ENCODE assay signal across 9 cellular contexts in genomic region chr1:244214009-244214967, GRCh38.
DNase-seq lines count a peak whose midpoint lies in the region; ATAC-seq, FAIRE-seq and TF ChIP-seq lines count a peak whose summit lies in the region.
"Had no signal": no experiment of that assay in that cellular context is flagged by ENCODE, and none has a peak within 500 bp of the region (broad histone marks: within the 10 kb centered on the region; RNA-seq: fewer than 3 reads in every experiment).

No MANE protein-coding gene starts in this region.

- H3K9me3 Mint-ChIP-seq in nephron: no peaks in the 10 kb centered on the region
- H3K9me3 Mint-ChIP-seq: activated naive CD8-positive, alpha-beta T cell treated with anti-CD3 and anti-CD28 coated beads, Interleukin-2, amount 10 ng/mL, durations not matched to agents 7 days and 5 days had no signal

- H3K36me3 Mint-ChIP-seq in nephron (ENCODE audit: low read depth): no peaks in the 10 kb centered on the region
- H3K36me3 Mint-ChIP-seq in T-helper 17 cell (ENCODE audit: low read depth): no peaks in the 10 kb centered on the region
- H3K36me3 Mint-ChIP-seq: activated naive CD8-positive, alpha-beta T cell treated with anti-CD3 and anti-CD28 coated beads, Interleukin-2, amount 10 ng/mL, durations not matched to agents 7 days and 5 days had no signal

- H3K27me3 Mint-ChIP-seq in nephron (ENCODE audit: low read depth) (peaks cover 5% of the 10 kb centered on the region), T-helper 17 cell (peaks cover 38% of the 10 kb centered on the region)

- H3K9ac ChIP-seq in NT2/D1 (ENCODE audit: insufficient read length, low read depth) (no peak overlapping the region), kidney (ENCODE audit: low read length in 2 of 2) (no peak overlapping the region)

- peaks cover 46% of the 10 kb centered on the region for H3K4me1 Mint-ChIP-seq in nephron
- H3K4me1 Mint-ChIP-seq in T-helper 17 cell: peaks cover 3% of the 10 kb centered on the region
- H3K4me1 Mint-ChIP-seq: activated naive CD8-positive, alpha-beta T cell treated with anti-CD3 and anti-CD28 coated beads, Interleukin-2, amount 10 ng/mL, durations not matched to agents 7 days and 5 days had no signal

- H3K27ac Mint-ChIP-seq in nephron: peak overlapping the region; percentile 95 to 98 (median 97)
- H3K27ac Mint-ChIP-seq in T-helper 17 cell: no peak overlapping the region
- H3K27ac Mint-ChIP-seq: activated naive CD8-positive, alpha-beta T cell treated with anti-CD3 and anti-CD28 coated beads, Interleukin-2, amount 10 ng/mL, durations not matched to agents 7 days and 5 days had no signal

- H3K4me1 ChIP-seq in NT2/D1 (ENCODE audit: insufficient read depth, insufficient read length) (peaks cover 3% of the 10 kb centered on the region), kidney (ENCODE audit: control insufficient read depth in 1 of 2, insufficient read depth in 1 of 2, low read depth in 1 of 2, low read length in 2 of 2) (peaks cover 0 to 8% of the 10 kb centered on the region in 2 donors)

- DNase-seq in DMS53 (lab: John Stamatoyannopoulos, UW): peak; percentile 72
- peak; percentile 90 for DNase-seq in NT2/D1 (ENCODE audit: low read depth, low spot score)
- no peak for DNase-seq in T-helper 17 cell
- no peak for DNase-seq in kidney
- DNase-seq: activated naive CD8-positive, alpha-beta T cell treated with anti-CD3 and anti-CD28 coated beads, Interleukin-2, amount 10 ng/mL, durations not matched to agents 7 days and 5 days had no signal

- H3K9me3 ChIP-seq in NT2/D1 (ENCODE audit: insufficient read depth, low read length) (no peaks in the 10 kb centered on the region; the same call in 1 of the 2 replicates), T-helper 17 cell (ENCODE audit: control insufficient read depth, low read length, poor library complexity, severe bottlenecking) (no peaks in the 10 kb centered on the region), kidney (ENCODE audit: control insufficient read depth in 1 of 2, low read length in 2 of 2) (no peaks in the 10 kb centered on the region)

- intact Hi-C loops in kidney (cut with DNase I): no loop called here

- no peak for TF ChIP-seq CTCF in nephron (IDR thresholded peaks at IDR 0.05; ENCODE audit: unreplicated experiment in 3 of 3)
- no peak for TF ChIP-seq CTCF in kidney (IDR thresholded peaks at IDR 0.05; ENCODE audit: borderline replicate concordance, extremely low read depth, insufficient read depth)

- H3K36me3 ChIP-seq in NT2/D1 (ENCODE audit: insufficient read depth, insufficient read length, low read length) (no peaks in the 10 kb centered on the region), kidney (ENCODE audit: control insufficient read depth in 1 of 2, insufficient read depth in 2 of 2, low read length in 2 of 2) (no peaks in the 10 kb centered on the region)

- H3K4me3 ChIP-seq in NT2/D1 (ENCODE audit: insufficient read length, low read depth) (no peak overlapping the region), kidney (ENCODE audit: low read length in 2 of 2) (no peak overlapping the region)

- ATAC-seq in esophagus mucosa (peak; percentile 76), T-helper 17 cell (no peak), GM18907 (IDR thresholded peaks at IDR 0.05; ENCODE audit: unreplicated experiment) (no peak), HG03097 (IDR thresholded peaks at IDR 0.05; ENCODE audit: low FRiP score, unreplicated experiment) (no peak)

- no peaks in the 10 kb centered on the region for H3K27me3 ChIP-seq in NT2/D1 (ENCODE audit: insufficient read depth, insufficient read length)

- H3K4me3 Mint-ChIP-seq in nephron: peak overlapping the region in 2 of 3 experiments; percentile 19 to 65
- H3K4me3 Mint-ChIP-seq in T-helper 17 cell: no peak overlapping the region
- H3K4me3 Mint-ChIP-seq: activated naive CD8-positive, alpha-beta T cell treated with anti-CD3 and anti-CD28 coated beads, Interleukin-2, amount 10 ng/mL, durations not matched to agents 7 days and 5 days had no signal

- no peak overlapping the region for H3K27ac ChIP-seq in kidney (ENCODE audit: low read depth in 2 of 2, low read length in 2 of 2)

- no peak for FAIRE-seq in kidney (lab: Jason Lieb, UNC)

Comparison
In these comparisons a context has a peak if more than half of its experiments do, and no peak if none do; other contexts are left out.
1. DNase-seq: peak in DMS53 (single experiment) and NT2/D1 (single experiment); none in T-helper 17 cell (0 of 3) and kidney (single experiment).